10 cellular contexts compared by ENCODE assay signal in genomic region chr3:152204218-152204617, GRCh38.
DNase-seq lines count a peak whose midpoint lies in the region; ATAC-seq and TF ChIP-seq lines count a peak whose summit lies in the region.
"Had no signal": no experiment of that assay in that cellular context is flagged by ENCODE, and none has a peak within 500 bp of the region (broad histone marks: within the 10 kb centered on the region; RNA-seq: fewer than 3 reads in every experiment).

No MANE protein-coding gene starts in this region.

- WGBS in upper lobe of left lung, 2 donors: 38 to 44% methylated on average over 2 of the region's 2 CpGs

- peak overlapping the region; percentile 63 to 84 (median 78) for H3K27ac ChIP-seq in upper lobe of left lung

- no peak for DNase-seq in activated naive CD4-positive, alpha-beta T cell (lab: John Stamatoyannopoulos, UW)
- DNase-seq in activated CD8-positive, alpha-beta T cell treated with anti-CD3 and anti-CD28 coated beads, Interleukin-2, amount 10 ng/mL, durations not matched to agents 7 days and 5 days: no peak
- DNase-seq in upper lobe of left lung (no peak), NCI-H187 (lab: John Stamatoyannopoulos, UW) (no peak), HPDE6-E6E7 (ENCODE audit: extremely low spot score) (no peak)
- DNase-seq: C1 segment of cervical spinal cord, foreskin melanocyte had no signal

- H3K36me3 Mint-ChIP-seq in activated naive CD4-positive, alpha-beta T cell treated with anti-CD3 and anti-CD28 coated beads, Interleukin-2, amount 50 U/mL, for 24 hours: peaks cover 1% of the 10 kb centered on the region
- peaks cover 11% of the 10 kb centered on the region for H3K36me3 Mint-ChIP-seq in activated CD8-positive, alpha-beta T cell treated with anti-CD3 and anti-CD28 coated beads, Interleukin-2, amount 10 ng/mL, durations not matched to agents 7 days and 5 days (ENCODE audit: low read depth)

- no peak for TF ChIP-seq EP300 in upper lobe of left lung (IDR thresholded peaks at IDR 0.05)

- peak overlapping the region; percentile 90 for H3K4me3 Mint-ChIP-seq in activated naive CD4-positive, alpha-beta T cell treated with anti-CD3 and anti-CD28 coated beads, Interleukin-2, amount 50 U/mL, for 24 hours
- H3K4me3 Mint-ChIP-seq in activated CD8-positive, alpha-beta T cell treated with anti-CD3 and anti-CD28 coated beads, Interleukin-2, amount 10 ng/mL, durations not matched to agents 7 days and 5 days: peak overlapping the region; percentile 74

- H3K27ac Mint-ChIP-seq in activated naive CD4-positive, alpha-beta T cell treated with anti-CD3 and anti-CD28 coated beads, Interleukin-2, amount 50 U/mL, for 24 hours: peak overlapping the region; percentile 97
- peak overlapping the region; percentile 79 for H3K27ac Mint-ChIP-seq in activated CD8-positive, alpha-beta T cell treated with anti-CD3 and anti-CD28 coated beads, Interleukin-2, amount 10 ng/mL, durations not matched to agents 7 days and 5 days

- no peak for ATAC-seq in activated CD8-positive, alpha-beta T cell treated with anti-CD3 and anti-CD28 coated beads, Interleukin-2, amount 10 ng/mL, durations not matched to agents 7 days and 5 days
- ATAC-seq in upper lobe of left lung (ENCODE audit: low FRiP score in 2 of 2) (no peak), GM19467 (IDR thresholded peaks at IDR 0.05; ENCODE audit: unreplicated experiment) (no peak)

- no peaks in the 10 kb centered on the region for H3K36me3 ChIP-seq in upper lobe of left lung

- peaks cover 4% of the 10 kb centered on the region for H3K9me3 Mint-ChIP-seq in activated naive CD4-positive, alpha-beta T cell treated with anti-CD3 and anti-CD28 coated beads, Interleukin-2, amount 50 U/mL, for 24 hours
- H3K9me3 Mint-ChIP-seq in activated CD8-positive, alpha-beta T cell treated with anti-CD3 and anti-CD28 coated beads, Interleukin-2, amount 10 ng/mL, durations not matched to agents 7 days and 5 days (ENCODE audit: insufficient read depth): peaks cover 4% of the 10 kb centered on the region

- no peak for TF ChIP-seq POLR2A in upper lobe of left lung (IDR thresholded peaks at IDR 0.05)

- H3K4me1 ChIP-seq in mononuclear cell (ENCODE audit: insufficient read depth, low read length) (peaks cover 26% of the 10 kb centered on the region), upper lobe of left lung (peaks cover 12 to 34% (median 22%) of the 10 kb centered on the region in 4 donors)

- peak overlapping the region; percentile 59 for H3K4me3 ChIP-seq in mononuclear cell (ENCODE audit: low read length)
- H3K4me3 ChIP-seq in upper lobe of left lung: peak overlapping the region in 2 of 4 donors; percentile 19

- POLR2A ChIA-PET in activated CD8-positive, alpha-beta T cell treated with anti-CD3 and anti-CD28 coated beads, Interleukin-2, amount 10 ng/mL, durations not matched to agents 7 days and 5 days (lab: Charles Lee): interaction anchor here (1.1 to 3.5 kb wide), 9 partner anchors 11 to 65 kb away, joined by 3 to 21 read pairs (median 8); partner anchors contain the start of gene MBNL1

- H3K4me1 Mint-ChIP-seq in activated naive CD4-positive, alpha-beta T cell treated with anti-CD3 and anti-CD28 coated beads, Interleukin-2, amount 50 U/mL, for 24 hours: peaks cover 82% of the 10 kb centered on the region
- peaks cover 69% of the 10 kb centered on the region for H3K4me1 Mint-ChIP-seq in activated CD8-positive, alpha-beta T cell treated with anti-CD3 and anti-CD28 coated beads, Interleukin-2, amount 10 ng/mL, durations not matched to agents 7 days and 5 days (ENCODE audit: low read depth)

- H3K27me3 Mint-ChIP-seq in activated naive CD4-positive, alpha-beta T cell treated with anti-CD3 and anti-CD28 coated beads, Interleukin-2, amount 50 U/mL, for 24 hours: no peaks in the 10 kb centered on the region
- H3K27me3 Mint-ChIP-seq in activated CD8-positive, alpha-beta T cell treated with anti-CD3 and anti-CD28 coated beads, Interleukin-2, amount 10 ng/mL, durations not matched to agents 7 days and 5 days (ENCODE audit: low read depth): no peaks in the 10 kb centered on the region

- TF ChIP-seq CTCF in upper lobe of left lung (IDR thresholded peaks at IDR 0.05): no peak

- H3K9me3 ChIP-seq in mononuclear cell (ENCODE audit: low read depth, low read length) (no peaks in the 10 kb centered on the region), upper lobe of left lung (no peaks in the 10 kb centered on the region)

- CTCF ChIA-PET in activated CD8-positive, alpha-beta T cell treated with anti-CD3 and anti-CD28 coated beads, Interleukin-2, amount 10 ng/mL, durations not matched to agents 7 days and 5 days (lab: Charles Lee): interaction anchor here (0.6 to 3.2 kb wide), 14 partner anchors 9 to 239 kb away, joined by 3 to 24 read pairs (median 4); partner anchors contain the start of gene MBNL1

- H3K27me3 ChIP-seq in mononuclear cell (ENCODE audit: insufficient read depth, low read length) (no peaks in the 10 kb centered on the region), upper lobe of left lung (no peaks in the 10 kb centered on the region)
